ENCODE assay signal across 1 cellular context in the genomic region with DNA sequence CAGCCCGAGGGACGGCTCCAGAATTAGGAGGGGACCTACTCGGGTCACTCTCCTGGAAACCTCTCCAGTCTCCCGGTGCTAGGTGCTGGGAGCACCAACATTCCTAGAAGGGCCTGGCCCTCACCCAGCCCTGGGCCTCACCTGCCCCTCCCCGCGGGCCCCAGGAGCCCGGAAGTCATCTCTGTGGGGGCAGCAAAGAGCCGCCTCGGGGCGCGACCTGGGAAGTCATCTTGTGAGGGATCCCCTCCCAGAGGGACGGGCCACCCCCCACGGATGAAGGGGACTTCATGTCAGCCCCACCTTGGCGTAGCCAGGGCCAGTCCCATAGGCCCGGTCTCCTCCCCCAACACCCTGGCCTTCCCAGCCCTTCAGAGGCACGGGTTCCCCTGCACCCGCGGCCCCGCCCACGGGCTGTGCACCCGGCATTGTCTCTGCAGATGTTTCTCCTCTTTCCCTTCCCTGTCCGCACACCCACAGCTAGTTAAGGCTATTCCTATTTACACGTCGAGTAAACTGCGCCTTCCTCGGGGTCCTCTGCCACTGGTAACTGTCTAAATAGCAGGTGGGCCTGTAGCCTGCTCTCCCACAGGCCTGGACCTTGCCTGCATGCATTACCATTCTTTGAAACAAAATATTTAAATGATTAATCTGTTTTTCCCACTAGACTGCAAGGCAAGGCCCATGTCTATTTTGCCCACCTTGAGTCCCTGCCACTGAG.
TF ChIP-seq lines count a peak whose summit lies in the region.

No MANE protein-coding gene starts in this region.

TF ChIP-seq in HepG2, 621 proteins besides CTCF, POLR2A, EP300 and RAD21 (continued from another document and continues in another):
- TF ChIP-seq RBFOX2 (IDR thresholded peaks at IDR 0.05; ENCODE audit: low read depth, low read length) (peak; percentile 80), TEAD3 (CRISPR knock-in tag; optimal IDR thresholded peaks at IDR 0.05; ENCODE audit: borderline replicate concordance) (peak; percentile 73), SP1 (IDR thresholded peaks at IDR 0.05) (no peak), SP1 (CRISPR knock-in tag; IDR thresholded peaks at IDR 0.05) (peak; percentile 56; the same call in 1 of the 2 replicates), TOPORS (CRISPR knock-in tag; IDR thresholded peaks at IDR 0.05) (no peak), ATRX (CRISPR knock-in tag; IDR thresholded peaks at IDR 0.05; ENCODE audit: borderline replicate concordance) (no peak), ZBTB20 (CRISPR knock-in tag; IDR thresholded peaks at IDR 0.05; ENCODE audit: borderline replicate concordance, low read depth) (peak; percentile 20; the same call in 1 of the 2 replicates), ZNF383 (CRISPR knock-in tag; IDR thresholded peaks at IDR 0.05; ENCODE audit: borderline replicate concordance) (no peak), NR2F6 (IDR thresholded peaks at IDR 0.05) (peak; percentile 89), NR2F6 (CRISPR knock-in tag; IDR thresholded peaks at IDR 0.05) (peak; percentile 90), ZBTB1 (CRISPR knock-in tag; IDR thresholded peaks at IDR 0.05; ENCODE audit: borderline replicate concordance) (no peak), MED1 (CRISPR knock-in tag; IDR thresholded peaks at IDR 0.05) (peak; percentile 90), CREB3 (CRISPR knock-in tag; IDR thresholded peaks at IDR 0.05) (no peak), ZBTB10 (CRISPR knock-in tag; IDR thresholded peaks at IDR 0.05; ENCODE audit: borderline replicate concordance) (no peak; the same call in 1 of the 2 replicates), ZBTB26 (CRISPR knock-in tag; IDR thresholded peaks at IDR 0.05; ENCODE audit: borderline replicate concordance) (no peak; the same call in 1 of the 2 replicates), ZMYM2 (CRISPR knock-in tag; IDR thresholded peaks at IDR 0.05) (peak; percentile 49), SUZ12 (IDR thresholded peaks at IDR 0.05; ENCODE audit: low read depth, low read length) (no peak), HIC2 (CRISPR knock-in tag; IDR thresholded peaks at IDR 0.05; ENCODE audit: low read depth) (no peak; the same call in 1 of the 2 replicates), ARNT2 (CRISPR knock-in tag; IDR thresholded peaks at IDR 0.05; ENCODE audit: low read depth) (peak; percentile 86; the same call in 1 of the 2 replicates), ISL2 (CRISPR knock-in tag; IDR thresholded peaks at IDR 0.05) (no peak; the same call in 1 of the 2 replicates), TARDBP (CRISPR knock-in tag; IDR thresholded peaks at IDR 0.05) (peak; percentile 75; the same call in 1 of the 2 replicates), ZNF136 (CRISPR knock-in tag; IDR thresholded peaks at IDR 0.05; ENCODE audit: low read depth) (peak; percentile 68; the same call in 1 of the 2 replicates), ELF3 (CRISPR knock-in tag; IDR thresholded peaks at IDR 0.05) (peak; percentile 55), ZNF839 (CRISPR knock-in tag; IDR thresholded peaks at IDR 0.05; ENCODE audit: borderline replicate concordance) (no peak), NFKBIZ (CRISPR knock-in tag; IDR thresholded peaks at IDR 0.05) (0 out of 2 replicates have a peak, but pooled peaks have one; percentile 78), ZNF367 (CRISPR knock-in tag; IDR thresholded peaks at IDR 0.05; ENCODE audit: borderline replicate concordance) (no peak)
- TF ChIP-seq, protein P1, sequence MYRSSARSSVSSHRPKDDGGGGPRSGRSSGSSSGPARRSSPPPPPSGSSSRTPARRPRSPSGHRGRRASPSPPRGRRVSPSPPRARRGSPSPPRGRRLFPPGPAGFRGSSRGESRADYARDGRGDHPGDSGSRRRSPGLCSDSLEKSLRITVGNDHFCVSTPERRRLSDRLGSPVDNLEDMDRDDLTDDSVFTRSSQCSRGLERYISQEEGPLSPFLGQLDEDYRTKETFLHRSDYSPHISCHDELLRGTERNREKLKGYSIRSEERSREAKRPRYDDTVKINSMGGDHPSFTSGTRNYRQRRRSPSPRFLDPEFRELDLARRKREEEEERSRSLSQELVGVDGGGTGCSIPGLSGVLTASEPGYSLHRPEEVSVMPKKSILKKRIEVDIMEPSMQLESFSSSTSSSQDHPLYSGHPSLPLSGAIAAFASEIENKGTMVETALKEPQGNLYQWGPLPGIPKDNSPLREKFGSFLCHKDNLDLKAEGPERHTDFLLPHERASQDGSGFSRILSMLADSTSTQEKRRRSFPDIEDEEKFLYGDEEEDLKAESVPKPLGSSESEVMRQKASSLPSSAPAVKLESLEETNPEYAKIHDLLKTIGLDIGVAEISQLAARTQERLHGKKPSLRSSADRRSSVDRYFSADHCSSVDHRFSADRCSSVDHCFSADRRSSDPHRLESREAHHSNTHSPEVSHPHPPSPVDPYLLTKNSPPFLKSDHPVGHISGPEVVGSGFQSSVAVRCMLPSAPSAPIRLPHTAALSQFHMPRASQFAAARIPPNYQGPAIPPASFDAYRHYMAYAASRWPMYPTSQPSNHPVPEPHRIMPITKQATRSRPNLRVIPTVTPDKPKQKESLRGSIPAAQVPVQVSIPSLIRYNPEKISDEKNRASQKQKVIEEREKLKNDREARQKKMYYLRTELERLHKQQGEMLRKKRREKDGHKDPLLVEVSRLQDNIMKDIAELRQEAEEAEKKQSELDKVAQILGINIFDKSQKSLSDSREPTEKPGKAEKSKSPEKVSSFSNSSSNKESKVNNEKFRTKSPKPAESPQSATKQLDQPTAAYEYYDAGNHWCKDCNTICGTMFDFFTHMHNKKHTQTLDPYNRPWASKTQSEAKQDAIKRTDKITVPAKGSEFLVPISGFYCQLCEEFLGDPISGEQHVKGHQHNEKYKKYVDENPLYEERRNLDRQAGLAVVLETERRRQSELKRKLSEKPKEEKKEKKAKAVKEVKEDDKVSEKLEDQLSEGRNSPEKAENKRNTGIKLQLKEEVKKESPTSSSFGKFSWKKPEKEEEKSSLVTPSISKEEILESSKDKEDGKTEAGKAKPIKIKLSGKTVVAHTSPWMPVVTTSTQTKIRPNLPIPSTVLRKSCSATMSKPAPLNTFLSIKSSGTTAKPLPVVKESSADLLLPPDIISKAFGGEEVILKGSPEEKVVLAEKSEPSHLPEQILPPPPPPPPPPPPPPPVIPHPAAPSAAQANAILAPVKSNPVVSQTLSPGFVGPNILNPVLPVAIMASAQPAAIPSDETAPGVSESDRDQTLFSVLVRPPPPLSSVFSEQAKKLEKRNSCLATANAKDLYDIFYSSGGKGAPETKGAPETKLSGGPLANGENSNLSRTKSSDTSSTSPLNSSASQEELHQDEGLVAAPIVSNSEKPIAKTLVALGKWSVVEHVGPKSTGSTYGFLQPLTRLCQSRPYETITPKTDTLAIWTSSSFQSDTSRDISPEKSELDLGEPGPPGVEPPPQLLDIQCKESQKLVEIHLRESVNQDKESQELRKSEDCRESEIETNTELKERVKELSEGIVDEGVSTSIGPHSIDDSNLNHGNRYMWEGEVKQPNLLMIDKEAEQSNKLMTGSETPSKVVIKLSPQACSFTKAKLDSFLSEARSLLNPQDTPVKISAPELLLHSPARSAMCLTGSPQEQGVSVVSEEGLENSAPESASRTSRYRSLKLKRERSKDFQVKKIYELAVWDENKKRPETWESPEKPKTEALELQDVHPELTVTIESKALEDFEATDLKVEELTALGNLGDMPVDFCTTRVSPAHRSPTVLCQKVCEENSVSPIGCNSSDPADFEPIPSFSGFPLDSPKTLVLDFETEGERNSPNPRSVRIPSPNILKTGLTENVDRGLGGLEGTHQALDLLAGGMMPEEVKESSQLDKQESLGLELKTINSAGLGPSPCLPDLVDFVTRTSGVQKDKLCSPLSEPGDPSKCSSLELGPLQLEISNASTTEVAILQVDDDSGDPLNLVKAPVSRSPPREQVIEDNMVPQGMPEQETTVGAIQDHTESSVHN (CRISPR knock-in tag; IDR thresholded peaks at IDR 0.05) = no peak
- TF ChIP-seq, protein P2, sequence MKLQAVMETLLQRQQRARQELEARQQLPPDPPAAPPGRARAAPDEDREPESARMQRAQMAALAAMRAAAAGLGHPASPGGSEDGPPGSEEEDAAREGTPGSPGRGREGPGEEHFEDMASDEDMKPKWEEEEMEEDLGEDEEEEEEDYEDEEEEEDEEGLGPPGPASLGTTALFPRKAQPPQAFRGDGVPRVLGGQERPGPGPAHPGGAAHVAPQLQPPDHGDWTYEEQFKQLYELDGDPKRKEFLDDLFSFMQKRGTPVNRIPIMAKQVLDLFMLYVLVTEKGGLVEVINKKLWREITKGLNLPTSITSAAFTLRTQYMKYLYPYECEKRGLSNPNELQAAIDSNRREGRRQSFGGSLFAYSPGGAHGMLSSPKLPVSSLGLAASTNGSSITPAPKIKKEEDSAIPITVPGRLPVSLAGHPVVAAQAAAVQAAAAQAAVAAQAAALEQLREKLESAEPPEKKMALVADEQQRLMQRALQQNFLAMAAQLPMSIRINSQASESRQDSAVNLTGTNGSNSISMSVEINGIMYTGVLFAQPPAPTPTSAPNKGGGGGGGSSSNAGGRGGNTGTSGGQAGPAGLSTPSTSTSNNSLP (IDR thresholded peaks at IDR 0.05; ENCODE audit: low read depth, low read length) = no peak
- TF ChIP-seq, protein P3, sequence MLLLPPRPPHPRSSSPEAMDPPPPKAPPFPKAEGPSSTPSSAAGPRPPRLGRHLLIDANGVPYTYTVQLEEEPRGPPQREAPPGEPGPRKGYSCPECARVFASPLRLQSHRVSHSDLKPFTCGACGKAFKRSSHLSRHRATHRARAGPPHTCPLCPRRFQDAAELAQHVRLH (CRISPR knock-in tag; IDR thresholded peaks at IDR 0.05; ENCODE audit: borderline replicate concordance, low read depth) = peak; percentile 76
